24 cellular contexts compared by ENCODE assay signal in genomic region chr6:11811644-11812264, GRCh38. TPM values are rescaled to one million over a fixed set of nuclear protein-coding genes. Genes with fewer than 3 reads are reported as not detected.
"Had no signal": no experiment of that assay in that cellular context is flagged by ENCODE, and none has a peak within 500 bp of the region (broad histone marks: within the 10 kb centered on the region; RNA-seq: fewer than 3 reads in every experiment).

No MANE protein-coding gene starts in this region.

- H3K4me3 Mint-ChIP-seq: immature natural killer cell; naive thymus-derived CD4-positive, alpha-beta T cell; T-helper 17 cell had no signal

- H3K9me3 Mint-ChIP-seq: immature natural killer cell had no signal

- H3K4me3 ChIP-seq: adrenal gland, ascending aorta, hepatocyte, SK-N-MC, spleen, testis, upper lobe of left lung had no signal

- H3K36me3 ChIP-seq: adrenal gland, ascending aorta, spleen, upper lobe of left lung had no signal

- H3K36me3 Mint-ChIP-seq: immature natural killer cell; naive thymus-derived CD4-positive, alpha-beta T cell had no signal

- H3K27ac Mint-ChIP-seq: immature natural killer cell, T-helper 17 cell had no signal

- H3K4me1 Mint-ChIP-seq: immature natural killer cell had no signal

- H3K27ac ChIP-seq: adrenal gland, hepatocyte, SK-N-MC had no signal

- H2AFZ ChIP-seq: hepatocyte had no signal

- DNase-seq: activated CD4-positive, alpha-beta T cell treated with anti-CD3 and anti-CD28 coated beads, Interleukin-2, amount 50 U/mL, for 1 hour; activated CD4-positive, CD25-positive, alpha-beta regulatory T cell; activated CD8-positive, alpha-beta memory T cell treated with anti-CD3 and anti-CD28 coated beads for 24 hours; activated CD8-positive, alpha-beta memory T cell treated with anti-CD3 and anti-CD28 coated beads, Interleukin-2, amount 50 U/mL, for 4 hours; activated effector memory CD4-positive, alpha-beta T cell treated with anti-CD3 and anti-CD28 coated beads, Interleukin-2, amount 50 U/mL, for 16 hours; activated naive CD4-positive, alpha-beta T cell treated with anti-CD3 and anti-CD28 coated beads, Interleukin-2, amount 50 U/mL, for 16 hours; activated T-cell treated with anti-CD3 and anti-CD28 coated beads, Interleukin-2, amount 50 U/mL, for 48 hours; adrenal gland; central memory CD4-positive, alpha-beta T cell; effector memory CD4-positive, alpha-beta T cell; glutamatergic neuron; immature natural killer cell; naive thymus-derived CD4-positive, alpha-beta T cell; spleen; stimulated activated CD4-positive, alpha-beta T cell treated with anti-CD3 and anti-CD28 coated beads, Interleukin-4, amount 100 ng/mL, for 24 hours; SW 1271; T-helper 17 cell; testis; upper lobe of left lung had no signal

- H3K4me2 ChIP-seq: hepatocyte had no signal

- H3K27me3 ChIP-seq: adrenal gland, ascending aorta, hepatocyte, spleen, testis, upper lobe of left lung had no signal

- H3K9me3 ChIP-seq: adrenal gland, ascending aorta, spleen, testis, upper lobe of left lung had no signal

- ATAC-seq: esophagus mucosa; left lobe of liver; naive thymus-derived CD4-positive, alpha-beta T cell; T-helper 17 cell had no signal

- H3K27me3 Mint-ChIP-seq: naive thymus-derived CD4-positive, alpha-beta T cell had no signal

- H3K79me2 ChIP-seq: hepatocyte had no signal

RNA-seq across cellular contexts. Expression of gene ADTRP, which starts 33.2 kb away (rescaled TPM):
- total RNA-seq: ascending aorta had no signal
